Comparison of ENCODE assay signal across 9 cellular contexts in the genomic region with DNA sequence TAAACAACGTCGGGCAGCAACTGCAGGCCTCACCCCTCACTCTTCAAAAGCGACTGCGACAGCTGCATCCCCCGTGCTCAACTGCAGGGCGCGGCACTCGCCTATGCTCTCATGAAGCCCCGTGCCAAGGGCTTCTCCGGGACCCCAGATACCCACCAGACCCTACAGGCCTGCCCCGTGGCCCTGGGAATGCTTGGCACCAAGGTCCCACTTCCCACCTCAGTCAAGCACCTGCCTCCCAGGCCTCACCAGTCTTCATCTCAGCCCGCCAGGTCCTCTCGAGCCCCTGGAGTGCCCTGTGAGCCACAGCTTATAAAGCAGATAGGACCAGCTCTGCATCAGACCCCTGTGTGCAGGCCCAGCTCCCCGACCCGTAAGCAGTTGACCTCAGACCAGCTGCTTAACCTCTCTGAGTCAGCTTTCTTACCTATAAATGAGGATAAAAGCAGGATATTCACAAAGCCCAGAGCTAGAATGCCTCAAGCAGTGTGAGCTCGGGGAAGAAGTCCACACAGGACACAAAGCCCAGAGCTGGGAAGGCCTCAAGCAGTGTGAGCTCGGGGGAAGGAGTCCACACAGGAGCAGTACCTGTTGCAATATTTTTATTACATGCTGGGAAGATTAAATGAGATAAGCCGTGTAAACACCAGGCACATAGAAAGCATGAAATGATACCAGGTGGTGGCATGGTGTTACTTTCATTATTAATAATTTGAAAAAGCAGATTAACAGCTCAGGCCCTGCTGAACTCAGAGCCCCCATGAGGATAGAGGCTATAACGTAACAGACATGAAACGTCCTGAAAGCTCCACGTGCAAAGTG.
DNase-seq lines count a peak whose midpoint lies in the region; ATAC-seq and TF ChIP-seq lines count a peak whose summit lies in the region.
"Had no signal": no experiment of that assay in that cellular context is flagged by ENCODE, and none has a peak within 500 bp of the region (broad histone marks: within the 10 kb centered on the region; RNA-seq: fewer than 3 reads in every experiment).

No MANE protein-coding gene starts in this region.

- intact Hi-C loops in sciatic nerve (cut with DNase I) = no loop called here

- ATAC-seq in GM18511 (IDR thresholded peaks at IDR 0.05; ENCODE audit: unreplicated experiment) = peak; percentile 89
- ATAC-seq in HG02938 (IDR thresholded peaks at IDR 0.05; ENCODE audit: unreplicated experiment) = peak; percentile 72
- ATAC-seq in activated naive CD8-positive, alpha-beta T cell treated with anti-CD3 and anti-CD28 coated beads, Interleukin-2, amount 50 U/mL, for 24 hours = peak; percentile 82
- ATAC-seq in sciatic nerve = no peak

- H3K4me3 Mint-ChIP-seq in activated naive CD8-positive, alpha-beta T cell treated with anti-CD3 and anti-CD28 coated beads, Interleukin-2, amount 50 U/mL, for 24 hours = no peak overlapping the region

- CTCF ChIA-PET in RWPE1 (lab: Yijun Ruan, JAX) = no interaction called here

- no peaks in the 10 kb centered on the region for H3K9me3 Mint-ChIP-seq in activated naive CD8-positive, alpha-beta T cell treated with anti-CD3 and anti-CD28 coated beads, Interleukin-2, amount 50 U/mL, for 24 hours

- peaks cover 40% of the 10 kb centered on the region for H3K4me1 Mint-ChIP-seq in activated naive CD8-positive, alpha-beta T cell treated with anti-CD3 and anti-CD28 coated beads, Interleukin-2, amount 50 U/mL, for 24 hours

- H3K27me3 Mint-ChIP-seq in activated naive CD8-positive, alpha-beta T cell treated with anti-CD3 and anti-CD28 coated beads, Interleukin-2, amount 50 U/mL, for 24 hours = peaks cover 2% of the 10 kb centered on the region

- peaks cover 2% of the 10 kb centered on the region for H3K36me3 Mint-ChIP-seq in activated naive CD8-positive, alpha-beta T cell treated with anti-CD3 and anti-CD28 coated beads, Interleukin-2, amount 50 U/mL, for 24 hours (ENCODE audit: low read depth)

- no peak for DNase-seq in activated naive CD8-positive, alpha-beta T cell treated with anti-CD3 and anti-CD28 coated beads, Interleukin-2, amount 50 U/mL, for 24 hours
- DNase-seq in sciatic nerve (ENCODE audit: low spot score) (peak; percentile 62), SIG-M5 (lab: John Stamatoyannopoulos, UW) (no peak), RWPE1 (ENCODE audit: low spot score) (no peak), occipital lobe (lab: John Stamatoyannopoulos, UW) (no peak), NK-92 (lab: John Stamatoyannopoulos, UW; ENCODE audit: unreplicated experiment) (no peak)
- DNase-seq: kidney glomerular epithelial cell had no signal

- no peak for TF ChIP-seq CTCF in RWPE1 (conservative IDR thresholded peaks at IDR 0.05; ENCODE audit: low read depth)

- POLR2A ChIA-PET in RWPE1 (lab: Yijun Ruan, JAX; ENCODE audit: low non-redundant PET) = no interaction called here

- H3K27ac Mint-ChIP-seq in activated naive CD8-positive, alpha-beta T cell treated with anti-CD3 and anti-CD28 coated beads, Interleukin-2, amount 50 U/mL, for 24 hours = peak overlapping the region; percentile 20

- no peak overlapping the region for H3K27ac ChIP-seq in RWPE1
